20 cellular contexts compared by ENCODE assay signal in the genomic region with DNA sequence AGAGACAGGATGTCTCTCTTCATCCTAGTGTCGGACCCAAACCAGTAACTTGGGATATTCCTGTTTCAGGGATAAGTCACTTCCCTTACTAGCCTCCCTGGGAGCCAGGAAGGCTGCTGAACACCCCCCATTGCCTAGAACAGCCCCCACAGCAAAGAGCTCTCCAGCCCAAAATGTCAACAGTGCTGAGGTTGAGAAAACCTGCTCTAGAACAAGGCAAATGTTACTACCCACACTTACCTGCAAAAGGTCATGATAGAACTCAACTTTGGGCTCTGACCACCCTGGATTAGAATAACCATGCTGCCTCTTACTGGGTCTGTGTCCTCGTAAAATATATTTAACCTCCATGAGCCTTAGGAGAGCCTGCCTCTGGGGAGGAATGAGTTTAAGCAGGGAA.
"Had no signal": no experiment of that assay in that cellular context is flagged by ENCODE, and none has a peak within 500 bp of the region (broad histone marks: within the 10 kb centered on the region; RNA-seq: fewer than 3 reads in every experiment).

No MANE protein-coding gene starts in this region.

- H3K9ac ChIP-seq: parathyroid adenoma had no signal

- DNase-seq: activated CD4-positive, alpha-beta T cell treated with anti-CD3 and anti-CD28 coated beads for 1 hour; activated CD4-positive, alpha-beta T cell treated with anti-CD3 and anti-CD28 coated beads, Interleukin-2, amount 50 U/mL, for 1 hour; activated CD8-positive, alpha-beta memory T cell treated with anti-CD3 and anti-CD28 coated beads, Interleukin-2, amount 50 U/mL, for 48 hours; activated naive CD4-positive, alpha-beta T cell treated with anti-CD3 and anti-CD28 coated beads for 36 hours; activated T-cell treated with anti-CD3 and anti-CD28 coated beads, Interleukin-2, amount 50 U/mL, for 48 hours; body of pancreas; effector CD8-positive, alpha-beta T cell; foreskin melanocyte; left lung; right cardiac atrium; stimulated activated CD4-positive, alpha-beta T cell treated with anti-CD3 and anti-CD28 coated beads, Interleukin-2, amount 100 ng/mL, for 24 hours; T-helper 9 cell; upper lobe of left lung had no signal

- H3K9me3 Mint-ChIP-seq: activated naive CD4-positive, alpha-beta T cell treated with anti-CD3 and anti-CD28 coated beads for 36 hours; nephron; stimulated activated effector memory CD8-positive, alpha-beta T cell treated with anti-CD3 and anti-CD28 coated beads, Interleukin-12 subunit alpha, Interleukin-12 subunit beta, amount 100 ng/mL, for 72 hours had no signal

- H3K4me1 ChIP-seq: body of pancreas, left lung, parathyroid adenoma, upper lobe of left lung had no signal

- H3K4me3 ChIP-seq: body of pancreas, hepatocyte, left lung, lung, skin epidermis, upper lobe of left lung had no signal

- H3K4me1 Mint-ChIP-seq: nephron; stimulated activated effector memory CD8-positive, alpha-beta T cell treated with anti-CD3 and anti-CD28 coated beads, Interleukin-12 subunit alpha, Interleukin-12 subunit beta, amount 100 ng/mL, for 72 hours had no signal

- H3K79me2 ChIP-seq: hepatocyte, parathyroid adenoma had no signal

- H2AFZ ChIP-seq: hepatocyte, parathyroid adenoma had no signal

- H3K27ac ChIP-seq: body of pancreas, hepatocyte, left lung, neutrophil, parathyroid adenoma, skin epidermis, upper lobe of left lung had no signal

- H3K36me3 ChIP-seq: left lung, neutrophil, upper lobe of left lung had no signal

- H3K4me3 Mint-ChIP-seq: activated naive CD4-positive, alpha-beta T cell treated with anti-CD3 and anti-CD28 coated beads for 36 hours; nephron; stimulated activated effector memory CD8-positive, alpha-beta T cell treated with anti-CD3 and anti-CD28 coated beads, Interleukin-12 subunit alpha, Interleukin-12 subunit beta, amount 100 ng/mL, for 72 hours had no signal

- H3K9me3 ChIP-seq: body of pancreas, left lung, neutrophil, upper lobe of left lung had no signal

- ATAC-seq: body of pancreas; left lung; right cardiac atrium; stimulated activated effector memory CD8-positive, alpha-beta T cell treated with anti-CD3 and anti-CD28 coated beads, Interleukin-12 subunit alpha, Interleukin-12 subunit beta, amount 100 ng/mL, for 72 hours had no signal

- H3K27me3 ChIP-seq: body of pancreas, hepatocyte, left lung, neutrophil, upper lobe of left lung had no signal

- H3K27ac Mint-ChIP-seq: activated naive CD4-positive, alpha-beta T cell treated with anti-CD3 and anti-CD28 coated beads for 36 hours; nephron; stimulated activated effector memory CD8-positive, alpha-beta T cell treated with anti-CD3 and anti-CD28 coated beads, Interleukin-12 subunit alpha, Interleukin-12 subunit beta, amount 100 ng/mL, for 72 hours had no signal

- H3K36me3 Mint-ChIP-seq: stimulated activated effector memory CD8-positive, alpha-beta T cell treated with anti-CD3 and anti-CD28 coated beads, Interleukin-12 subunit alpha, Interleukin-12 subunit beta, amount 100 ng/mL, for 72 hours had no signal

- H3K4me2 ChIP-seq: hepatocyte had no signal
